ENCODE assay signal across 11 cellular contexts in genomic region chr7:80833289-80834104, GRCh38.
DNase-seq lines count a peak whose midpoint lies in the region; ATAC-seq lines count a peak whose summit lies in the region.
"Had no signal": no experiment of that assay in that cellular context is flagged by ENCODE, and none has a peak within 500 bp of the region (broad histone marks: within the 10 kb centered on the region; RNA-seq: fewer than 3 reads in every experiment).

No MANE protein-coding gene starts in this region.

- no peaks in the 10 kb centered on the region for H3K36me3 Mint-ChIP-seq in CD8-positive, alpha-beta memory T cell

- H3K9me3 ChIP-seq in mesodermal cell (ENCODE audit: control insufficient read depth, low read length) = no peaks in the 10 kb centered on the region
- H3K9me3 ChIP-seq in CD8-positive, alpha-beta memory T cell (ENCODE audit: low read length) = no peaks in the 10 kb centered on the region

- peaks cover 2 to 16% (median 8%) of the 10 kb centered on the region in 5 donors for H3K9me3 Mint-ChIP-seq in CD8-positive, alpha-beta memory T cell

- no peak overlapping the region for H3K4me3 ChIP-seq in mesodermal cell (ENCODE audit: extremely low read depth, insufficient read depth, low read length, poor library complexity, severe bottlenecking)
- no peak overlapping the region for H3K4me3 ChIP-seq in CD8-positive, alpha-beta memory T cell (ENCODE audit: low read length)

- 76 to 96% methylated on average over 4 of the region's 10 CpGs for WGBS in mesodermal cell (ENCODE audit: insufficient coverage in 2 of 2), 2 experiments

- no peak overlapping the region for H3K27ac Mint-ChIP-seq in CD8-positive, alpha-beta memory T cell

- H3K4me1 ChIP-seq in mesodermal cell (ENCODE audit: control insufficient read depth, insufficient read depth, low read length, poor library complexity, severe bottlenecking) = peaks cover 20% of the 10 kb centered on the region
- H3K4me1 ChIP-seq in CD8-positive, alpha-beta memory T cell (ENCODE audit: insufficient read depth, low read length) = no peaks in the 10 kb centered on the region

- POLR2A ChIA-PET in CD8-positive, alpha-beta memory T cell (lab: Charles Lee) = no interaction called here

- ATAC-seq in HG02981 (IDR thresholded peaks at IDR 0.05; ENCODE audit: unreplicated experiment) = no peak

- no peak overlapping the region for H3K4me3 Mint-ChIP-seq in CD8-positive, alpha-beta memory T cell

- H3K27ac ChIP-seq in mesodermal cell (ENCODE audit: low read depth, low read length, severe bottlenecking) = peak overlapping the region; percentile 57
- no peak overlapping the region for H3K27ac ChIP-seq in CD8-positive, alpha-beta memory T cell (ENCODE audit: low read depth, low read length)

- no peaks in the 10 kb centered on the region for H3K36me3 ChIP-seq in mesodermal cell (ENCODE audit: control insufficient read depth, insufficient read depth, low read length)
- no peaks in the 10 kb centered on the region for H3K36me3 ChIP-seq in CD8-positive, alpha-beta memory T cell (ENCODE audit: insufficient read depth, low read length)

- H3K4me1 Mint-ChIP-seq in CD8-positive, alpha-beta memory T cell = no peaks in the 10 kb centered on the region

- no peaks in the 10 kb centered on the region for H3K27me3 ChIP-seq in CD8-positive, alpha-beta memory T cell (ENCODE audit: insufficient read depth, low read length, poor library complexity, severe bottlenecking)

- DNase-seq in EL (peak; percentile 64), NCI-H2107 (lab: John Stamatoyannopoulos, UW) (peak; percentile 43), astrocyte of the hippocampus (ENCODE audit: low read depth, low spot score) (peak; percentile 71), epidermal melanocyte (ENCODE audit: insufficient read length, low spot score) (no peak), HPDE6-E6E7 (ENCODE audit: extremely low spot score) (no peak)
- DNase-seq in CD8-positive, alpha-beta memory T cell = no peak
- DNase-seq: activated CD4-positive, alpha-beta T cell treated with anti-CD3 and anti-CD28 coated beads for 4 hours; midbrain; NCI-H1092 had no signal

- no peaks in the 10 kb centered on the region for H3K27me3 Mint-ChIP-seq in CD8-positive, alpha-beta memory T cell

- CTCF ChIA-PET in CD8-positive, alpha-beta memory T cell (lab: Charles Lee) = no interaction called here

Comparison
In these comparisons a context has a peak if more than half of its experiments do, and no peak if none do; other contexts are left out.
1. DNase-seq: peak in EL (single experiment), NCI-H2107 (single experiment) and astrocyte of the hippocampus (single experiment); none in epidermal melanocyte (single experiment), HPDE6-E6E7 (single experiment) and CD8-positive, alpha-beta memory T cell (0 of 5).